Comparison of ENCODE assay signal across 8 cellular contexts in genomic region chrX:48538641-48539344, GRCh38. TPM values are rescaled to one million over a fixed set of nuclear protein-coding genes. Genes with fewer than 3 reads are reported as not detected.
A peak's percentile ranks its signal among the peaks of the same experiment; 100 is the strongest.
DNase-seq lines count a peak whose midpoint lies in the region; ATAC-seq and TF ChIP-seq lines count a peak whose summit lies in the region.

No MANE protein-coding gene starts in this region.

- TF ChIP-seq CTCF in AG04449 (IDR thresholded peaks at IDR 0.05; ENCODE audit: insufficient read depth, low read length, missing control alignments) = no peak
- TF ChIP-seq CTCF in nephron (IDR thresholded peaks at IDR 0.05; ENCODE audit: unreplicated experiment in 3 of 3) = no peak

- H3K4me3 ChIP-seq in AG04449 (ENCODE audit: low read depth, low read length) = peak overlapping the region; percentile 78
- H3K4me3 ChIP-seq in Jurkat, Clone E6-1 (ENCODE audit: low read length) = peak overlapping the region; percentile 15; the same call in 1 of the 2 replicates

- peaks cover 7% of the 10 kb centered on the region for H3K9me3 Mint-ChIP-seq in nephron

- CTCF ChIA-PET in AG04449 (lab: Yijun Ruan, JAX) = interaction anchor here (0.7 to 1.7 kb wide), 5 partner anchors 9 to 16 kb away, joined by 3 to 6 read pairs (median 3); no protein-coding TSS in a partner anchor

- POLR2A ChIA-PET in AG04449 (lab: Yijun Ruan, JAX) = no interaction called here

- no peak for ATAC-seq in left lobe of liver

- H3K27ac ChIP-seq in caudate nucleus (ENCODE audit: low read depth, low read length) = peak overlapping the region; percentile 85

- peak overlapping the region; percentile 14 to 85 (median 85) for H3K27ac Mint-ChIP-seq in nephron

- peaks cover 13% of the 10 kb centered on the region for H3K36me3 Mint-ChIP-seq in nephron (ENCODE audit: low read depth)

- H3K27me3 Mint-ChIP-seq in nephron (ENCODE audit: low read depth) = no peaks in the 10 kb centered on the region

- peak overlapping the region; percentile 81 to 87 (median 86) for H3K4me3 Mint-ChIP-seq in nephron

- H3K4me1 Mint-ChIP-seq in nephron = peaks cover 7% of the 10 kb centered on the region

- no peak for DNase-seq in AG04449 (ENCODE audit: low read depth, low spot score)
- no peak for DNase-seq in Jurkat, Clone E6-1 (ENCODE audit: low read depth, low spot score)
- DNase-seq in caudate nucleus (lab: John Stamatoyannopoulos, UW) = peak in 1 of 61 donors; percentile 8
- DNase-seq in left lobe of liver (ENCODE audit: low spot score) = no peak
- DNase-seq in NCI-H1417 treated with DMSO at 0.1 percent for 48 hours (lab: John Stamatoyannopoulos, UW) = no peak
- no peak for DNase-seq in KG1 (lab: John Stamatoyannopoulos, UW)
- no peak for DNase-seq in SIG-M5 (lab: John Stamatoyannopoulos, UW)

RNA-seq across cellular contexts. Expression of gene TBC1D25, which starts 0.7 kb away (rescaled TPM):
- polyA plus RNA-seq in Jurkat, Clone E6-1 (2012; ENCODE audit: insufficient read depth, insufficient read length) = 11.7 TPM
- total RNA-seq in left lobe of liver = 6.5 TPM

RNA-seq across cellular contexts. Expression of gene EBP, which starts 17.2 kb away (rescaled TPM):
- 200 TPM for polyA plus RNA-seq in Jurkat, Clone E6-1 (2012; ENCODE audit: insufficient read depth, insufficient read length)
- 267 TPM for total RNA-seq in left lobe of liver

RNA-seq across cellular contexts. Expression of gene PORCN, which starts 30.0 kb away (rescaled TPM):
- polyA plus RNA-seq in Jurkat, Clone E6-1 (2012; ENCODE audit: insufficient read depth, insufficient read length) = 11.1 TPM
- 1.9 TPM for total RNA-seq in left lobe of liver

RNA-seq across cellular contexts. Expression of gene RBM3, which starts 35.5 kb away (rescaled TPM):
- polyA plus RNA-seq in Jurkat, Clone E6-1 (2012; ENCODE audit: insufficient read depth, insufficient read length) = 295 TPM
- total RNA-seq in left lobe of liver = 20.6 TPM

RNA-seq across cellular contexts. Expression of gene WDR13, which starts 58.5 kb away (rescaled TPM):
- polyA plus RNA-seq in Jurkat, Clone E6-1 (2012; ENCODE audit: insufficient read depth, insufficient read length) = 40.1 TPM
- total RNA-seq in left lobe of liver = 86.7 TPM
